8 cellular contexts compared by ENCODE assay signal in the genomic region with DNA sequence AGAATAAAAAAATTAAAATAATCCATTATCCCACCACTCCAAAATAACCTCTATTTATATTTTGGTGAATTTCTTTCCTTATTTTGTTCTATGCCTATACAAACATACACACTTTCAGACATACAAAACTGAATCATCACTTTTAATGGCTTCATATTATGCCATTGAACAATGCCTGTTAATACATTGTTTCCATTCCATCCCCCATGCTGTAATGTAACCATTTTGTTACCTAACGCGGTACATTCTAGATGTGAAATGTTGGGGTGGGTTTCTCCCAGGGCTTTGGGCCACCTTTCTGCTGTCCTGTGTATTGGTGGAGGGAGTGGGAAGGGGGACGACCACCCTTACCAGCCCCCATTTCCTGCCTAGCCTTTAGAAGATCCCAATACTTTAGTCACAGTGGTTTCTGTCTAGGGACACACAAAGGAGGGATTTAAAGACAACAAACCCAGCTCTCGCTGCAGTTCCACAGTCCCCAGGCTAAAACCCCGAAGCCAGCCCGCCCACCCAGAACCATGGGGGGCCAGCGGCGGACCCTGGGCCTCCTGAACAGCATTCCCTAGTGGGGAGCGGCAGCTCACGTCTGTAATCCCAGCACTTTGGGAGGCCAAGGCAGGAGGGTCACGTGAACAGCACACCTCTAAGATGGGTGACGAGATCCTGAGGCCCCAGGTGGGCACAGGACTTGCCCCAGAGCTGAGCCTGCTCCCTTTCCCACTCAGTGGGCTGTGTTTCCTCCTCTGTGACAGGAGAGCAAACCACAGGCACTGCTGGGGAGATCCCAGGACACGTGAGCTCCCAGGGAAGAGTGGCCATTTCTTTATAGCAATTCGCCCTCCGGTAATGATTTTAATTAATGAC. TPM values are rescaled to one million over a fixed set of nuclear protein-coding genes. Genes with fewer than 3 reads are reported as not detected.
DNase-seq lines count a peak whose midpoint lies in the region; ATAC-seq, FAIRE-seq and TF ChIP-seq lines count a peak whose summit lies in the region.

No MANE protein-coding gene starts in this region.

- no peak overlapping the region for H3K4me3 ChIP-seq in DND-41 (ENCODE audit: low read depth in 1 of 2, low read length in 2 of 2)
- H3K4me3 ChIP-seq in SJCRH30 = no peak overlapping the region
- H3K4me3 ChIP-seq in endothelial cell of umbilical vein (replicated peaks in 1 of 3; ENCODE audit: insufficient read depth in 1 of 3, low read depth in 1 of 3, low read length in 3 of 3) = no peak overlapping the region
- H3K4me3 ChIP-seq in psoas muscle = no peak overlapping the region

- H3K4me2 ChIP-seq in DND-41 (ENCODE audit: insufficient read depth, low read length) = no peak overlapping the region
- peak overlapping the region; percentile 41 for H3K4me2 ChIP-seq in endothelial cell of umbilical vein (ENCODE audit: insufficient read depth, low read length)

- H3K79me2 ChIP-seq in DND-41 (ENCODE audit: insufficient read depth, low read length) = no peaks in the 10 kb centered on the region
- peaks cover 96% of the 10 kb centered on the region for H3K79me2 ChIP-seq in endothelial cell of umbilical vein (ENCODE audit: control insufficient read depth, insufficient read depth, low read length)

- H3K36me3 ChIP-seq in DND-41 (ENCODE audit: insufficient read depth, low read length) (no peaks in the 10 kb centered on the region), SJCRH30 (0 out of 2 replicates have a peak, but pooled peaks cover 3% of the 10 kb centered on the region), endothelial cell of umbilical vein (ENCODE audit: control insufficient read depth in 2 of 2, extremely low read depth in 1 of 2, insufficient read depth in 2 of 2, low read length in 2 of 2) (peaks cover under 1 to 9% of the 10 kb centered on the region in 2 experiments), psoas muscle (ENCODE audit: insufficient read depth in 1 of 2, low read depth in 1 of 2) (no peaks in the 10 kb centered on the region)

- no peaks in the 10 kb centered on the region for H3K27me3 ChIP-seq in DND-41 (ENCODE audit: insufficient read depth, low read length, poor library complexity)
- no peaks in the 10 kb centered on the region for H3K27me3 ChIP-seq in SJCRH30
- H3K27me3 ChIP-seq in endothelial cell of umbilical vein (ENCODE audit: control insufficient read depth in 2 of 2, insufficient read depth in 2 of 2, low read length in 2 of 2) = no peaks in the 10 kb centered on the region
- no peaks in the 10 kb centered on the region for H3K27me3 ChIP-seq in psoas muscle (ENCODE audit: insufficient read depth in 3 of 3, low read length in 2 of 3)

- BruUV-seq in endothelial cell of umbilical vein (replicated peaks; lab: Mats Ljungman, UMichigan) = no TSS peak

- H4K20me1 ChIP-seq in DND-41 (ENCODE audit: insufficient read depth, low read length) (no peaks in the 10 kb centered on the region; the same call in 1 of the 2 replicates), endothelial cell of umbilical vein (replicated peaks; ENCODE audit: control insufficient read depth, extremely low read depth, insufficient read depth, low read length) (no peaks in the 10 kb centered on the region)

- H3K4me1 ChIP-seq in DND-41 (ENCODE audit: insufficient read depth, low read length) (peaks cover 29% of the 10 kb centered on the region), SJCRH30 (peaks cover 47% of the 10 kb centered on the region), endothelial cell of umbilical vein (ENCODE audit: control insufficient read depth, extremely low read depth, insufficient read depth, low read length) (peaks cover 56% of the 10 kb centered on the region), psoas muscle (peaks cover 29% of the 10 kb centered on the region)

- POLR2A ChIA-PET in endothelial cell of umbilical vein (lab: Charles Lee) = interaction anchor here (1.2 to 2.0 kb wide), 3 partner anchors 13 to 34 kb away, joined by 3 to 8 read pairs (median 3); no protein-coding TSS in a partner anchor
- POLR2A ChIA-PET in GM10248 (lab: Yijun Ruan, JAX) = no interaction called here

- H3K9ac ChIP-seq in DND-41 (ENCODE audit: low read depth, low read length) (no peak overlapping the region), endothelial cell of umbilical vein (replicated peaks; ENCODE audit: extremely low read depth, insufficient read depth, low read length) (peak overlapping the region; percentile 59)

- TF ChIP-seq CTCF in DND-41 (IDR thresholded peaks at IDR 0.05; ENCODE audit: borderline replicate concordance, extremely low read depth, low read length, poor library complexity, severe bottlenecking) = no peak
- no peak for TF ChIP-seq CTCF in endothelial cell of umbilical vein (IDR thresholded peaks at IDR 0.05; ENCODE audit: extremely low read depth in 1 of 2, insufficient read depth in 1 of 2, low read depth in 1 of 2, low read length in 2 of 2)
- no peak for TF ChIP-seq CTCF in psoas muscle (IDR thresholded peaks at IDR 0.05)
- no peak for TF ChIP-seq CTCF in GM10248 (IDR thresholded peaks at IDR 0.05; ENCODE audit: control extremely low read depth, extremely low read depth, low read depth, missing control alignments)

- 80 to 89% (median 84%) methylated on average over 15 of the region's 15 CpGs for WGBS in psoas muscle, 3 donors

- H3K9me1 ChIP-seq in endothelial cell of umbilical vein (replicated peaks; ENCODE audit: control insufficient read depth, extremely low read depth, insufficient read depth, low read length) = no peaks in the 10 kb centered on the region

- peak overlapping the region; percentile 44; the same call in 1 of the 2 replicates for H3K27ac ChIP-seq in DND-41 (ENCODE audit: low read length)
- H3K27ac ChIP-seq in SJCRH30 = peak overlapping the region; percentile 86
- peak overlapping the region; percentile 95 for H3K27ac ChIP-seq in endothelial cell of umbilical vein (ENCODE audit: insufficient read depth, low read depth, low read length)
- peak overlapping the region; percentile 1 for H3K27ac ChIP-seq in psoas muscle

- TF ChIP-seq POLR2A in endothelial cell of umbilical vein (IDR thresholded peaks at IDR 0.05; ENCODE audit: low read depth, low read length) = no peak

- CTCF ChIA-PET in endothelial cell of umbilical vein (lab: Charles Lee) = interaction anchor here (1.0 to 2.4 kb wide), 6 partner anchors 11 to 180 kb away, joined by 3 to 12 read pairs (median 4); partner anchors contain the start of gene TOR2A
- CTCF ChIA-PET in GM10248 (lab: Yijun Ruan, JAX) = no interaction called here

- FAIRE-seq in endothelial cell of umbilical vein (lab: Jason Lieb, UNC) = peak; percentile 54

- intact Hi-C loops in endothelial cell of umbilical vein (cut with micrococcal nuclease) (no loop called here), psoas muscle (cut with DNase I) (loop anchor here in 1 of 2 donors (5.0 kb wide), 1 partner anchor 33 kb away; no protein-coding TSS in a partner anchor)

- no peak for ATAC-seq in DND-41 (ENCODE audit: insufficient read depth, low read depth)
- ATAC-seq in psoas muscle = no peak
- ATAC-seq in HG02885 (IDR thresholded peaks at IDR 0.05; ENCODE audit: poor library complexity, unreplicated experiment) = no peak
- no peak for ATAC-seq in GM21381 (IDR thresholded peaks at IDR 0.05; ENCODE audit: unreplicated experiment)

- DNase-seq in DND-41 (no peak), SJCRH30 (peak; percentile 72 to 84), endothelial cell of umbilical vein (ENCODE audit: low read depth, low spot score) (peak; percentile 65), psoas muscle (no peak), GM10248 (ENCODE audit: extremely low spot score) (no peak), DMS53 treated with DMSO at 0.1 percent for 48 hours (lab: John Stamatoyannopoulos, UW; ENCODE audit: unreplicated experiment) (no peak)

- no peaks in the 10 kb centered on the region for H3K9me3 ChIP-seq in DND-41 (ENCODE audit: insufficient read depth, low read length, severe bottlenecking)
- no peaks in the 10 kb centered on the region for H3K9me3 ChIP-seq in SJCRH30 (replicated peaks)
- H3K9me3 ChIP-seq in endothelial cell of umbilical vein (replicated peaks; ENCODE audit: control insufficient read depth, insufficient read depth, low read length) = no peaks in the 10 kb centered on the region
- no peaks in the 10 kb centered on the region for H3K9me3 ChIP-seq in psoas muscle

- H2AFZ ChIP-seq in DND-41 (ENCODE audit: low read depth, low read length) (no peak overlapping the region), endothelial cell of umbilical vein (ENCODE audit: low read depth, low read length) (no peak overlapping the region)

- dilution Hi-C loops in endothelial cell of umbilical vein (cut with MboI; ENCODE audit: extremely low pct_ligation_motif_present, low sequenced_read_pairs) = no loop called here

TF ChIP-seq in endothelial cell of umbilical vein, 7 proteins besides CTCF, POLR2A, EP300 and RAD21:
- TF ChIP-seq JUN (IDR thresholded peaks at IDR 0.05; ENCODE audit: borderline replicate concordance, insufficient read depth, insufficient read length, low read depth) (peak; percentile 34), POLR2AphosphoS5 (IDR thresholded peaks at IDR 0.05; ENCODE audit: insufficient read depth, low read depth, low read length) (no peak)
TF ChIP-seq in endothelial cell of umbilical vein: peak in this region for 1.

RNA-seq across cellular contexts. Expression of gene STXBP1, which starts 56.9 kb away (rescaled TPM):
- 3.6 and 5.2 TPM in 2 replicates for total RNA-seq in SJCRH30 (2014; rRNA removed; shearing (Covaris generic))
- 50.5 and 51.3 TPM in 2 replicates for total RNA-seq in endothelial cell of umbilical vein
- 12.7 and 18.8 TPM in 2 replicates for polyA plus RNA-seq in endothelial cell of umbilical vein
- 21.7 and 25.4 TPM in 2 replicates for polyA plus RNA-seq in endothelial cell of umbilical vein (2011; cell fraction: cytosol; rRNA removed)
- 49.7 and 51.2 TPM in 2 replicates for polyA plus RNA-seq in endothelial cell of umbilical vein (2011; cell fraction: nucleus; rRNA removed)
- polyA plus RNA-seq in endothelial cell of umbilical vein (2012) = 35.4 and 45.5 TPM in 2 replicates
- 27.4 and 32.6 TPM in 2 replicates for polyA minus RNA-seq in endothelial cell of umbilical vein
- polyA minus RNA-seq in endothelial cell of umbilical vein (2011; cell fraction: cytosol; rRNA and poly(A)+ RNA removed) = 22.1 TPM
- polyA minus RNA-seq in endothelial cell of umbilical vein (2011; cell fraction: nucleus; rRNA and poly(A)+ RNA removed) = 25.6 and 26.3 TPM in 2 replicates
- total RNA-seq in psoas muscle = 10 to 100 TPM in 2 of 4 donors, 1 to 10 TPM in 2; 6.1 to 12.3 (median 8.9) TPM
- polyA plus RNA-seq in psoas muscle = 1 to 10 TPM; 2.8 to 6.7 (median 3.2) TPM

Comparison
In these comparisons a context has a peak if more than half of its experiments do, and no peak if none do; other contexts are left out.
1. DNase-seq: peak in SJCRH30 (2 of 2) and endothelial cell of umbilical vein (single experiment); none in DND-41 (single experiment), psoas muscle (0 of 2), GM10248 (single experiment) and DMS53 treated with DMSO at 0.1 percent for 48 hours (single experiment).
2. H3K27ac ChIP-seq: peak in every context shown above with its lines; median percentile 95 in endothelial cell of umbilical vein; 86 in SJCRH30; 44 in DND-41; 1 in psoas muscle.